ENCODE assay signal across 10 cellular contexts in genomic region chr22:41367680-41368542, GRCh38. TPM values are rescaled to one million over a fixed set of nuclear protein-coding genes. Genes with fewer than 3 reads are reported as not detected.
A peak's percentile ranks its signal among the peaks of the same experiment; 100 is the strongest.
DNase-seq lines count a peak whose midpoint lies in the region; ATAC-seq, FAIRE-seq and TF ChIP-seq lines count a peak whose summit lies in the region.
"Had no signal": no experiment of that assay in that cellular context is flagged by ENCODE, and none has a peak within 500 bp of the region (broad histone marks: within the 10 kb centered on the region; RNA-seq: fewer than 3 reads in every experiment).

No MANE protein-coding gene starts in this region.

- H3K18ac ChIP-seq in mesendoderm (ENCODE audit: low read length), result no peak overlapping the region

- DNase-seq in NCI-H2227 (lab: John Stamatoyannopoulos, UW; ENCODE audit: unreplicated experiment) (peak; percentile 16), NCI-H2227 treated with DMSO at 0.1 percent for 48 hours (lab: John Stamatoyannopoulos, UW) (no peak), body of pancreas (peak; percentile 63 to 77 (median 74)), left lobe of liver (ENCODE audit: low spot score) (peak; percentile 71), thoracic aorta (ENCODE audit: low spot score) (no peak), GM19239 (ENCODE audit: insufficient read length, low spot score) (no peak), mesendoderm (no peak), activated gamma-delta T cell (lab: John Stamatoyannopoulos, UW) (no peak)
- DNase-seq: stimulated activated naive B cell treated with anti-CD40 and anti-IgM and Interleukin-4, amounts not matched to agents 10 μg/mL and 1 μg/mL and 100 μg/mL, for 72 hours had no signal

- TF ChIP-seq CTCF in body of pancreas (IDR thresholded peaks at IDR 0.05) (peak in 2 of 7 experiments; percentile 7 to 14), thoracic aorta (IDR thresholded peaks at IDR 0.05) (no peak)

- 13 to 15% methylated on average over 9 to 18 of the region's 18 CpGs for WGBS in body of pancreas, 2 donors
- WGBS in mesendoderm (ENCODE audit: extremely low coverage, insufficient coverage, low lambda C conversion rate), result no CpG with 5 or more reads among the region's 18 CpGs

- intact Hi-C loops in body of pancreas (cut with DNase I), result no loop called here

- H3K4me3 ChIP-seq in body of pancreas (peak overlapping the region; percentile 30 to 31), thoracic aorta (peak overlapping the region; percentile 75), mesendoderm (ENCODE audit: low read length) (no peak overlapping the region)

- H2BK5ac ChIP-seq in mesendoderm (ENCODE audit: low read length), result no peak overlapping the region

- H2BK120ac ChIP-seq in mesendoderm (ENCODE audit: low read depth, low read length), result no peak overlapping the region

- no peaks in the 10 kb centered on the region for H3K79me1 ChIP-seq in mesendoderm (ENCODE audit: low read length)

- no peak for FAIRE-seq in GM19239 (lab: Jason Lieb, UNC)

- no peak overlapping the region for H4K8ac ChIP-seq in mesendoderm (ENCODE audit: low read depth, low read length)

- peak overlapping the region; percentile 89 to 92 (median 90) for H3K27ac ChIP-seq in body of pancreas
- H3K27ac ChIP-seq in thoracic aorta, result peak overlapping the region; percentile 68 to 69
- no peak overlapping the region for H3K27ac ChIP-seq in mesendoderm (ENCODE audit: low read depth, low read length)

- ATAC-seq in body of pancreas (peak; percentile 25), left lobe of liver (peak; percentile 55), thoracic aorta (ENCODE audit: insufficient number of reproducible peaks, low FRiP score, low read depth) (no peak)

- H3K4me1 ChIP-seq in body of pancreas, result peaks cover 67% of the 10 kb centered on the region
- peaks cover 22 to 33% of the 10 kb centered on the region in 2 donors for H3K4me1 ChIP-seq in thoracic aorta (ENCODE audit: control insufficient read depth in 1 of 2, low read depth in 2 of 2)
- H3K4me1 ChIP-seq in mesendoderm (ENCODE audit: control insufficient read depth, low read depth, low read length), result no peaks in the 10 kb centered on the region

- H3K36me3 ChIP-seq in body of pancreas (replicated peaks in 1 of 2; ENCODE audit: insufficient read depth in 1 of 2, low read depth in 2 of 2) (no peaks in the 10 kb centered on the region), thoracic aorta (no peaks in the 10 kb centered on the region), mesendoderm (ENCODE audit: control insufficient read depth, insufficient read depth, low read length) (no peaks in the 10 kb centered on the region)

- H3K4ac ChIP-seq in mesendoderm (ENCODE audit: low read depth, low read length), result no peak overlapping the region

- H3K9ac ChIP-seq in mesendoderm (ENCODE audit: low read length), result no peak overlapping the region

- H3K27me3 ChIP-seq in body of pancreas (no peaks in the 10 kb centered on the region), thoracic aorta (replicated peaks; ENCODE audit: insufficient read depth) (no peaks in the 10 kb centered on the region), mesendoderm (ENCODE audit: insufficient read depth, low read length, poor library complexity) (no peaks in the 10 kb centered on the region)

- no peak overlapping the region for H3K23ac ChIP-seq in mesendoderm (ENCODE audit: low read length)

- H3K9me3 ChIP-seq in body of pancreas (no peaks in the 10 kb centered on the region), thoracic aorta (no peaks in the 10 kb centered on the region)
- H3K9me3 ChIP-seq: Caco-2 had no signal

- H3K4me2 ChIP-seq in mesendoderm (ENCODE audit: low read length), result no peak overlapping the region

- H3K79me2 ChIP-seq in mesendoderm (ENCODE audit: control insufficient read depth, insufficient read depth, low read length), result no peaks in the 10 kb centered on the region

- no peak overlapping the region for H3K56ac ChIP-seq in mesendoderm (ENCODE audit: low read length)

- no peak for TF ChIP-seq POLR2A in body of pancreas (IDR thresholded peaks at IDR 0.05)

- no peak overlapping the region for H2AK5ac ChIP-seq in mesendoderm (ENCODE audit: low read length)

- no peak overlapping the region for H4K5ac ChIP-seq in mesendoderm (ENCODE audit: low read length)

- no peak overlapping the region for H2BK15ac ChIP-seq in mesendoderm (replicated peaks; ENCODE audit: low read depth)

RNA-seq across cellular contexts. Expression of gene TEF, which starts 13.8 kb away (rescaled TPM):
- total RNA-seq in body of pancreas (10 to 100 TPM; 10.9 to 29.0 TPM), left lobe of liver (26.3 TPM), thoracic aorta (10 to 100 TPM; 21.4 to 23.1 TPM)
- polyA plus RNA-seq in mesendoderm (2013, experiment 1 of 2), result 1.4 TPM
- 1.2 TPM for polyA plus RNA-seq in mesendoderm (2013, experiment 2 of 2)

Comparison
In these comparisons a context has a peak if more than half of its experiments do, and no peak if none do; other contexts are left out.
1. DNase-seq: peak in NCI-H2227 (single experiment), body of pancreas (4 of 4) and left lobe of liver (single experiment); none in NCI-H2227 treated with DMSO at 0.1 percent for 48 hours (single experiment), thoracic aorta (single experiment), GM19239 (single experiment), mesendoderm (single experiment) and activated gamma-delta T cell (single experiment).